Comparison of ENCODE assay signal across 18 cellular contexts in genomic region chr13:22134261-22134660, GRCh38.
DNase-seq lines count a peak whose midpoint lies in the region; ATAC-seq and TF ChIP-seq lines count a peak whose summit lies in the region.
"Had no signal": no experiment of that assay in that cellular context is flagged by ENCODE, and none has a peak within 500 bp of the region (broad histone marks: within the 10 kb centered on the region; RNA-seq: fewer than 3 reads in every experiment).

No MANE protein-coding gene starts in this region.

- peak overlapping the region; percentile 19; the same call in 1 of the 2 replicates for H4K91ac ChIP-seq in IMR-90 (ENCODE audit: insufficient read depth, low read depth, low read length)

- H3K27ac Mint-ChIP-seq in Caco-2 (ENCODE audit: unreplicated experiment) = peak overlapping the region; percentile 23
- H3K27ac Mint-ChIP-seq: B cell; CD4-positive, alpha-beta T cell; CD8-positive, alpha-beta T cell had no signal

- H2BK15ac ChIP-seq in IMR-90 (ENCODE audit: low read depth, low read length) = no peak overlapping the region

- H3K56ac ChIP-seq in IMR-90 (ENCODE audit: extremely low read depth, insufficient read depth, low read length) = no peak overlapping the region

- CTCF ChIA-PET in Caco-2 (lab: Charles Lee) = no interaction called here
- CTCF ChIA-PET in IMR-90 (lab: Yijun Ruan, JAX) = no interaction called here
- CTCF ChIA-PET in SK-N-SH (lab: Yijun Ruan, JAX) = no interaction called here

- peaks cover 34% of the 10 kb centered on the region for H3K4me1 ChIP-seq in Caco-2
- peaks cover 5% of the 10 kb centered on the region; the same call in 1 of the 2 replicates for H3K4me1 ChIP-seq in IMR-90 (ENCODE audit: control insufficient read depth, insufficient read depth, low read length)
- H3K4me1 ChIP-seq in SK-N-SH (ENCODE audit: control insufficient read depth in 1 of 2, insufficient read depth in 2 of 2, low read depth in 1 of 2, low read length in 1 of 2) = no peaks in the 10 kb centered on the region

- H4K8ac ChIP-seq in IMR-90 (ENCODE audit: low read depth in 2 of 2, low read length in 2 of 2) = 0 out of 4 replicates have a peak overlapping the region, but pooled peaks of 1 of the 2 experiments have one; percentile 21

- H2BK5ac ChIP-seq in IMR-90 (ENCODE audit: low read depth, low read length, poor library complexity, severe bottlenecking) = no peak overlapping the region

- no peak overlapping the region for H3K4me2 ChIP-seq in IMR-90 (ENCODE audit: low read depth, low read length)
- H3K4me2 ChIP-seq in SK-N-SH = no peak overlapping the region
- H3K4me2 ChIP-seq: BLaER1 treated with 17β-estradiol and CSF1 and Interleukin-3, amounts not matched to agents 10 nM and 100 nM had no signal

- H3K27ac ChIP-seq in IMR-90 (ENCODE audit: insufficient read depth, low read length) = peak overlapping the region; percentile 15; the same call in 1 of the 2 replicates
- no peak overlapping the region for H3K27ac ChIP-seq in SK-N-SH (ENCODE audit: low read depth in 2 of 2, low read length in 1 of 2)
- H3K27ac ChIP-seq: BLaER1 treated with 17β-estradiol and CSF1 and Interleukin-3, amounts not matched to agents 10 nM and 100 nM had no signal

- H3K27me3 ChIP-seq in Caco-2 (replicated peaks; ENCODE audit: control insufficient read depth, insufficient read depth, low read length) (no peaks in the 10 kb centered on the region), IMR-90 (ENCODE audit: control insufficient read depth, insufficient read depth, low read length) (peaks cover 2% of the 10 kb centered on the region), SK-N-SH (ENCODE audit: insufficient read depth) (no peaks in the 10 kb centered on the region)
- H3K27me3 ChIP-seq: BLaER1 treated with 17β-estradiol and CSF1 and Interleukin-3, amounts not matched to agents 10 nM and 100 nM had no signal

- no peak for TF ChIP-seq POLR2A in IMR-90 (IDR thresholded peaks at IDR 0.05; ENCODE audit: low read depth, low read length)

- TF ChIP-seq CTCF in Caco-2 (IDR thresholded peaks at IDR 0.05; ENCODE audit: insufficient read depth in 1 of 2, low read depth in 1 of 2, low read length in 1 of 2, severe bottlenecking in 1 of 2, unreplicated experiment in 1 of 2) (no peak), IMR-90 (conservative IDR thresholded peaks at IDR 0.05; ENCODE audit: low read depth, low read length) (no peak), SK-N-SH (IDR thresholded peaks at IDR 0.05) (no peak)

- ATAC-seq in IMR-90 (ENCODE audit: low read depth) (no peak), GM21576 (IDR thresholded peaks at IDR 0.05; ENCODE audit: unreplicated experiment) (no peak)
- ATAC-seq: CD8-positive, alpha-beta T cell had no signal

- TF ChIP-seq RAD21 in IMR-90 (IDR thresholded peaks at IDR 0.05; ENCODE audit: low read length) (no peak), SK-N-SH (IDR thresholded peaks at IDR 0.05; ENCODE audit: low read length) (no peak)

- WGBS in IMR-90 (ENCODE audit: extremely low coverage in 2 of 2, insufficient read length in 1 of 2), 2 experiments = 76% methylated on average over 2 of the region's 4 CpGs; no CpG with 5 or more reads in 1 of the 2 experiments
- whole genome bisulfite sequencing in SK-N-SH (ENCODE audit: low lambda C conversion rate) = 10% methylated on average over 4 of the region's 4 CpGs

- no peaks in the 10 kb centered on the region for H4K20me1 ChIP-seq in IMR-90 (ENCODE audit: insufficient read depth, low read length)
- H4K20me1 ChIP-seq in SK-N-SH (ENCODE audit: insufficient read depth) = no peaks in the 10 kb centered on the region
- H4K20me1 ChIP-seq: BLaER1 treated with 17β-estradiol and CSF1 and Interleukin-3, amounts not matched to agents 10 nM and 100 nM had no signal

- no peaks in the 10 kb centered on the region for H3F3A ChIP-seq in SK-N-SH (replicated peaks; ENCODE audit: insufficient read depth)

- H3K23ac ChIP-seq in IMR-90 (ENCODE audit: low read depth, low read length) = no peak overlapping the region

- H3K18ac ChIP-seq in IMR-90 (ENCODE audit: low read depth, low read length) = peak overlapping the region; percentile 13; the same call in 1 of the 2 replicates

- peaks cover 10% of the 10 kb centered on the region for H3K9me3 Mint-ChIP-seq in Caco-2 (ENCODE audit: unreplicated experiment)
- H3K9me3 Mint-ChIP-seq: CD4-positive, alpha-beta T cell; CD8-positive, alpha-beta T cell had no signal

- H3K4me1 Mint-ChIP-seq in Caco-2 (ENCODE audit: low read depth, unreplicated experiment) = peaks cover 43% of the 10 kb centered on the region

- in situ Hi-C loops in IMR-90 (cut with MboI; ENCODE audit: low sequenced_read_pairs) = no loop called here

- DNase-seq in Caco-2 (no peak), IMR-90 (peak; percentile 68), NCI-H748 (lab: John Stamatoyannopoulos, UW; ENCODE audit: unreplicated experiment) (no peak), SK-N-SH (no peak)
- DNase-seq: 8988T; ACHN; AML-193; CD4-positive, alpha-beta T cell; CD8-positive, alpha-beta T cell; DMS 273 treated with DMSO at 0.1 percent for 48 hours; DMS153; DMS53; DMS79; DND-41; GF-D8 had no signal

- peak overlapping the region; percentile 52; the same call in 1 of the 2 replicates for H4K5ac ChIP-seq in IMR-90 (ENCODE audit: low read depth, low read length)

- no peaks in the 10 kb centered on the region for H3K27me3 Mint-ChIP-seq in Caco-2 (ENCODE audit: insufficient read depth, unreplicated experiment)
- H3K27me3 Mint-ChIP-seq: B cell; CD4-positive, alpha-beta T cell had no signal

- no peak overlapping the region for H3K4ac ChIP-seq in IMR-90 (ENCODE audit: low read depth, low read length)

- H3K79me1 ChIP-seq in IMR-90 (ENCODE audit: low read depth in 1 of 2, low read length in 2 of 2) = no peaks in the 10 kb centered on the region

- POLR2A ChIA-PET in Caco-2 (lab: Charles Lee) = no interaction called here
- POLR2A ChIA-PET in IMR-90 (lab: Charles Lee; ENCODE audit: unreplicated experiment) = no interaction called here
- POLR2A ChIA-PET in SK-N-SH (lab: Yijun Ruan, JAX) = no interaction called here

- BruUV-seq in Caco-2 (replicated peaks; lab: Mats Ljungman, UMichigan) (no TSS peak), IMR-90 (replicated peaks; lab: Mats Ljungman, UMichigan) (no TSS peak)

- no peaks in the 10 kb centered on the region for H3K9me3 ChIP-seq in Caco-2
- peaks cover 3% of the 10 kb centered on the region; the same call in 1 of the 2 replicates for H3K9me3 ChIP-seq in IMR-90 (ENCODE audit: control insufficient read depth, insufficient read depth, low read length)
- H3K9me3 ChIP-seq in SK-N-SH = no peaks in the 10 kb centered on the region

- H3K4me3 ChIP-seq in Caco-2 (ENCODE audit: low read depth, low read length) (no peak overlapping the region), IMR-90 (ENCODE audit: insufficient read depth, low read depth, low read length) (no peak overlapping the region), SK-N-SH (ENCODE audit: low read depth in 2 of 2, low read length in 1 of 2) (no peak overlapping the region)
- H3K4me3 ChIP-seq: BLaER1 treated with 17β-estradiol and CSF1 and Interleukin-3, amounts not matched to agents 10 nM and 100 nM had no signal

- dilution Hi-C loops in IMR-90 (cut with HindIII; ENCODE audit: low sequenced_read_pairs, unreplicated experiment) = no loop called here

- no peak for TF ChIP-seq EP300 in SK-N-SH (IDR thresholded peaks at IDR 0.05; ENCODE audit: borderline replicate concordance in 1 of 2, low read depth in 1 of 2, low read length in 1 of 2)

- H3K36me3 ChIP-seq in Caco-2 (ENCODE audit: control insufficient read depth, insufficient read depth, low read length) = no peaks in the 10 kb centered on the region
- H3K36me3 ChIP-seq in IMR-90 (ENCODE audit: control insufficient read depth, insufficient read depth, low read length) = no peaks in the 10 kb centered on the region
- no peaks in the 10 kb centered on the region for H3K36me3 ChIP-seq in SK-N-SH (replicated peaks in 1 of 2; ENCODE audit: control insufficient read depth in 1 of 2, insufficient read depth in 2 of 2, low read length in 1 of 2)
- H3K36me3 ChIP-seq: BLaER1 treated with 17β-estradiol and CSF1 and Interleukin-3, amounts not matched to agents 10 nM and 100 nM had no signal

- H3K4me3 Mint-ChIP-seq in Caco-2 (ENCODE audit: unreplicated experiment) = no peak overlapping the region
- H3K4me3 Mint-ChIP-seq: B cell; CD4-positive, alpha-beta T cell; CD8-positive, alpha-beta T cell had no signal

- no peak overlapping the region for H2AFZ ChIP-seq in IMR-90 (replicated peaks; ENCODE audit: low read length, poor library complexity)
- H2AFZ ChIP-seq in SK-N-SH (ENCODE audit: low read depth) = no peak overlapping the region

- no peak overlapping the region for H2AK9ac ChIP-seq in IMR-90 (replicated peaks; ENCODE audit: low read depth, low read length, poor library complexity)

- no peaks in the 10 kb centered on the region for H3K9me1 ChIP-seq in IMR-90 (ENCODE audit: insufficient read depth, low read length)

- no peak overlapping the region for H2AK5ac ChIP-seq in IMR-90 (ENCODE audit: low read depth, low read length)

- H3K79me2 ChIP-seq in SK-N-SH (ENCODE audit: insufficient read depth) = no peaks in the 10 kb centered on the region

- H3K36me3 Mint-ChIP-seq in Caco-2 (ENCODE audit: insufficient read depth, unreplicated experiment) = no peaks in the 10 kb centered on the region
- H3K36me3 Mint-ChIP-seq: CD8-positive, alpha-beta T cell had no signal

- intact Hi-C loops in Caco-2 (cut with micrococcal nuclease; ENCODE audit: unreplicated experiment) (no loop called here), IMR-90 (cut with micrococcal nuclease) (no loop called here)

- H3K9ac ChIP-seq in IMR-90 (ENCODE audit: low read depth, low read length) (no peak overlapping the region), SK-N-SH (no peak overlapping the region)
- H3K9ac ChIP-seq: BLaER1 treated with 17β-estradiol and CSF1 and Interleukin-3, amounts not matched to agents 10 nM and 100 nM had no signal

- H3K14ac ChIP-seq in IMR-90 (replicated peaks; ENCODE audit: low read depth, low read length) = no peak overlapping the region

- H3K9me2 ChIP-seq in SK-N-SH = no peaks in the 10 kb centered on the region

- H2BK120ac ChIP-seq in IMR-90 (ENCODE audit: low read depth, low read length) = no peak overlapping the region

- peak overlapping the region; percentile 21 for H2BK20ac ChIP-seq in IMR-90 (ENCODE audit: low read depth, low read length)

TF ChIP-seq in SK-N-SH, 30 proteins besides CTCF, POLR2A, EP300 and RAD21:
- no peak for TF ChIP-seq USF2 (IDR thresholded peaks at IDR 0.05; ENCODE audit: borderline replicate concordance, low read depth, low read length)
TF ChIP-seq in SK-N-SH: peak in this region for 0.
